In genomic region chr9:89468271-89468960, GRCh38 we compare ENCODE assay signal across 14 cellular contexts. TPM values are rescaled to one million over a fixed set of nuclear protein-coding genes. Genes with fewer than 3 reads are reported as not detected.
A peak's percentile ranks its signal among the peaks of the same experiment; 100 is the strongest.
DNase-seq lines count a peak whose midpoint lies in the region; ATAC-seq and TF ChIP-seq lines count a peak whose summit lies in the region.
"Had no signal": no experiment of that assay in that cellular context is flagged by ENCODE, and none has a peak within 500 bp of the region (broad histone marks: within the 10 kb centered on the region; RNA-seq: fewer than 3 reads in every experiment).

No MANE protein-coding gene starts in this region.

- intact Hi-C loops in CD4-positive, alpha-beta T cell (cut with DNase I, micrococcal nuclease) = no loop called here

- H3K27ac ChIP-seq in CD4-positive, alpha-beta T cell (ENCODE audit: low read depth, low read length) = peak overlapping the region; percentile 84

- peaks cover 87% of the 10 kb centered on the region for H3K36me3 Mint-ChIP-seq in CD4-positive, alpha-beta T cell (ENCODE audit: low read depth)
- H3K36me3 Mint-ChIP-seq in IgD-negative memory B cell = peaks cover 5% of the 10 kb centered on the region
- peaks cover 30 to 61% of the 10 kb centered on the region in 2 donors for H3K36me3 Mint-ChIP-seq in activated naive CD4-positive, alpha-beta T cell treated with anti-CD3 and anti-CD28 coated beads, Interleukin-2, amount 50 U/mL, for 72 hours
- H3K36me3 Mint-ChIP-seq in nephron (ENCODE audit: low read depth) = no peaks in the 10 kb centered on the region
- H3K36me3 Mint-ChIP-seq: brain had no signal

- POLR2A ChIA-PET in CD4-positive, alpha-beta T cell (lab: Charles Lee) = interaction anchor here (1.0 to 4.3 kb wide), 9 partner anchors 10 to 80 kb away, joined by 3 to 23 read pairs (median 5); no protein-coding TSS in a partner anchor
- POLR2A ChIA-PET in GM10248 (lab: Yijun Ruan, JAX) = no interaction called here

- ATAC-seq in CD4-positive, alpha-beta T cell (ENCODE audit: poor library complexity) = no peak
- ATAC-seq in activated naive CD4-positive, alpha-beta T cell treated with anti-CD3 and anti-CD28 coated beads, Interleukin-2, amount 50 U/mL, for 72 hours = no peak
- ATAC-seq: HepG2 had no signal

- peak overlapping the region; percentile 96 for H3K27ac Mint-ChIP-seq in CD4-positive, alpha-beta T cell
- H3K27ac Mint-ChIP-seq in IgD-negative memory B cell (peak overlapping the region in 2 of 3 donors; percentile 54 to 65), nephron (peak overlapping the region; percentile 54 to 96 (median 78))
- H3K27ac Mint-ChIP-seq in activated naive CD4-positive, alpha-beta T cell treated with anti-CD3 and anti-CD28 coated beads, Interleukin-2, amount 50 U/mL, for 72 hours = peak overlapping the region; percentile 96 to 98

- CTCF ChIA-PET in CD4-positive, alpha-beta T cell (lab: Charles Lee) = interaction anchor here (2.4 to 5.8 kb wide), 2 partner anchors 39 to 80 kb away, joined by 9 to 25 read pairs; no protein-coding TSS in a partner anchor
- CTCF ChIA-PET in GM10248 (lab: Yijun Ruan, JAX) = interaction anchor here (0.8 to 1.6 kb wide), 3 partner anchors 9 to 58 kb away, joined by 3 read pairs; no protein-coding TSS in a partner anchor

- H3K9me3 ChIP-seq in CD4-positive, alpha-beta T cell (ENCODE audit: control insufficient read depth, low read length) = no peaks in the 10 kb centered on the region
- H3K9me3 ChIP-seq: BE2C had no signal

- no peaks in the 10 kb centered on the region for H3K27me3 ChIP-seq in CD4-positive, alpha-beta T cell (ENCODE audit: control insufficient read depth, insufficient read depth, low read length)
- H3K27me3 ChIP-seq: BE2C had no signal

- H3K27me3 Mint-ChIP-seq in CD4-positive, alpha-beta T cell = no peaks in the 10 kb centered on the region
- H3K27me3 Mint-ChIP-seq in IgD-negative memory B cell (no peaks in the 10 kb centered on the region), nephron (ENCODE audit: low read depth) (peaks cover 4% of the 10 kb centered on the region)

- H3K9me3 Mint-ChIP-seq in CD4-positive, alpha-beta T cell = no peaks in the 10 kb centered on the region
- H3K9me3 Mint-ChIP-seq in IgD-negative memory B cell (no peaks in the 10 kb centered on the region), nephron (no peaks in the 10 kb centered on the region)
- no peaks in the 10 kb centered on the region for H3K9me3 Mint-ChIP-seq in activated naive CD4-positive, alpha-beta T cell treated with anti-CD3 and anti-CD28 coated beads, Interleukin-2, amount 50 U/mL, for 72 hours
- H3K9me3 Mint-ChIP-seq: brain had no signal

- peak overlapping the region; percentile 76 for H3K4me3 Mint-ChIP-seq in CD4-positive, alpha-beta T cell
- peak overlapping the region in 3 of 4 donors; percentile 28 to 81 (median 34) for H3K4me3 Mint-ChIP-seq in IgD-negative memory B cell
- peak overlapping the region in 1 of 3 experiments; percentile 20 for H3K4me3 Mint-ChIP-seq in nephron
- H3K4me3 Mint-ChIP-seq: brain had no signal

- no peak for DNase-seq in CD4-positive, alpha-beta T cell
- DNase-seq in activated naive CD4-positive, alpha-beta T cell treated with anti-CD3 and anti-CD28 coated beads, Interleukin-2, amount 50 U/mL, for 72 hours (ENCODE audit: low spot score in 2 of 2) = no peak
- DNase-seq in stimulated activated CD4-positive, alpha-beta T cell treated with anti-CD3 and anti-CD28 coated beads, Interleukin-15, amount 100 ng/mL, for 24 hours = no peak
- DNase-seq in NCI-H187 (lab: John Stamatoyannopoulos, UW) = no peak
- no peak for DNase-seq in NCI-H2171 (lab: John Stamatoyannopoulos, UW)
- DNase-seq in GM10248 (ENCODE audit: extremely low spot score) = no peak
- DNase-seq: BE2C; effector CD4-positive, alpha-beta T cell; NCI-H1092; stimulated activated CD4-positive, alpha-beta T cell treated with anti-CD3 and anti-CD28 coated beads, Interleukin-2, amount 100 ng/mL, for 24 hours had no signal

- H3K4me1 Mint-ChIP-seq in CD4-positive, alpha-beta T cell (ENCODE audit: low read depth) = peaks cover 96% of the 10 kb centered on the region
- peaks cover 68 to 79% (median 69%) of the 10 kb centered on the region in 3 donors for H3K4me1 Mint-ChIP-seq in IgD-negative memory B cell
- no peaks in the 10 kb centered on the region for H3K4me1 Mint-ChIP-seq in nephron

- TF ChIP-seq CTCF in CD4-positive, alpha-beta T cell (IDR thresholded peaks at IDR 0.05) = no peak
- TF ChIP-seq CTCF in nephron (IDR thresholded peaks at IDR 0.05; ENCODE audit: unreplicated experiment in 3 of 3) (no peak), GM10248 (IDR thresholded peaks at IDR 0.05; ENCODE audit: control extremely low read depth, extremely low read depth, low read depth, missing control alignments) (no peak)

RNA-seq across cellular contexts. Expression of gene SEMA4D, which starts 29.5 kb away (rescaled TPM):
- 100 to 1,000 TPM; 399 to 430 TPM for total RNA-seq in CD4-positive, alpha-beta T cell
- polyA plus RNA-seq in IgD-negative memory B cell = 35.3 TPM
- 100 to 1,000 TPM; 211 to 278 TPM for total RNA-seq in activated naive CD4-positive, alpha-beta T cell treated with anti-CD3 and anti-CD28 coated beads, Interleukin-2, amount 50 U/mL, for 72 hours
